Comparison of ENCODE assay signal across 8 cellular contexts in the genomic region with DNA sequence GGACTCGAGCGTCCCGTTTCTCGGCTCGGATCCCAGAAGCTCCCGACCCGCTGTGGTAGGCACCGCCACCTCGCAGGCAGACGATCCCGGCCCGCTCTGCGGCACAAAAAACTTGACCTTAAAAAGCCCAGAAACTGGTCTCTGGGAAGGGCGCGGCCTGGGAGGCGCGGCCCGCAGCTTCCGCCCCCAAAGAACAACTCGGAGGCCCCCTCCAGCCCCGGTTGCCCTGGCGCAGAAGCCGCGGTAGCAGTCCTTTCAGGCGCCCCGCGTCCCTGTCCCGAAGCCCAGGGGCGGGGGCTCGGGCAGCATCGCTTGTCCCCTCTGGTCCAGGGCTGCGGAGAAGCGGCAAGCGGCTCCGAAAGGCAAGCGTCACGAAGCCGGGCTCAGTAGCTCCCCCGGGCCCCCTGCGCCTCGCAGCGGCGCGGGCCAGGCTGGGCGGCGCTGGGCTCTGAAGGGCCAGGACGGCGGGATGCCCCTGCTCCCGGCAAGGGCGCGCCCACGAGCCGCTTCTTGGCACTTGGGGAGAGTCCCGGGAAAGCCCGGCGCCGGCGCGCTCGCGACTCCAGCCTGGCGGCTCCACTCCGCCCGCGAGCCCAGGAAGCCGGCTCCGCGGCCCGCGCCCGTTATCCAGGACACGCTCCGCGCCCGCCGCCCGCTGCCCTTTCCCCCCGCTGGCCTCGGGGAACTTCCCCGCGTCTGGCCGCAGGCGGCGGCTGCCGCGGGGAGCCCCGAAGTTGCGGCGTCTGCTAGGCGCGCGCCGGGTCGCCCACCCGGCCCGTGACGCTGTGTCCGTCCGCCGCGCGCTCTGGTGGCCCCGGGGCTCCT. TPM values are rescaled to one million over a fixed set of nuclear protein-coding genes. Genes with fewer than 3 reads are reported as not detected.
DNase-seq lines count a peak whose midpoint lies in the region; TF ChIP-seq lines count a peak whose summit lies in the region.

GCNT4 (minus strand) TSS at position 98 of the 825 bp plus-strand sequence. CDS start 22,521 bp downstream, outside the sequence.

- CTCF ChIA-PET in Calu3 (lab: Charles Lee) = interaction anchor here (0.7 to 1.8 kb wide), 2 partner anchors 103 to 118 kb away, joined by 7 read pairs; no protein-coding TSS in a partner anchor

- H3K27ac Mint-ChIP-seq in Calu3 (ENCODE audit: unreplicated experiment) = peak within 1 kb of the TSS; percentile 59
- H3K27ac Mint-ChIP-seq in endodermal cell = peak within 1 kb of the TSS; percentile 40

- no peaks in the 10 kb centered on the region for H3K9me3 ChIP-seq in endodermal cell (ENCODE audit: control insufficient read depth, low read length)
- no peaks in the 10 kb centered on the region for H3K9me3 ChIP-seq in mesodermal cell (ENCODE audit: control insufficient read depth, low read length)

- peak within 1 kb of the TSS; percentile 26 for H3K9ac ChIP-seq in endodermal cell (ENCODE audit: extremely low read depth, low read length, poor library complexity, severe bottlenecking)

- H3K4me3 Mint-ChIP-seq in Calu3 (ENCODE audit: low read depth, unreplicated experiment) (peak within 1 kb of the TSS; percentile 79), endodermal cell (peak within 1 kb of the TSS; percentile 69)

- peaks cover 23% of the 10 kb centered on the region for H3K27me3 ChIP-seq in endodermal cell (ENCODE audit: control insufficient read depth, insufficient read depth, low read length, poor library complexity, severe bottlenecking)

- TF ChIP-seq CTCF in Calu3 (IDR thresholded peaks at IDR 0.05; ENCODE audit: unreplicated experiment) (no peak), endodermal cell (conservative IDR thresholded peaks at IDR 0.05) (no peak)

- H3K9me3 Mint-ChIP-seq in Calu3 (ENCODE audit: low read depth, unreplicated experiment) (no peaks in the 10 kb centered on the region), endodermal cell (no peaks in the 10 kb centered on the region)

- H3K36me3 ChIP-seq in endodermal cell (ENCODE audit: control insufficient read depth, insufficient read depth, low read length) (no peaks in the 10 kb centered on the region), mesodermal cell (ENCODE audit: control insufficient read depth, insufficient read depth, low read length) (no peaks in the 10 kb centered on the region)

- DNase-seq in Calu3 (peak; percentile 60), HT1080 (ENCODE audit: low read depth) (peak; percentile 31), endodermal cell (peak; percentile 81), stromal cell of bone marrow (ENCODE audit: low read depth) (peak; percentile 16), SKM-1 treated with dmso at 0.1 percent for 144 hours (lab: John Stamatoyannopoulos, UW; ENCODE audit: unreplicated experiment) (no peak), GM19238 (ENCODE audit: insufficient read length, low spot score) (no peak)
- peak; percentile 10 to 14 for DNase-seq in activated CD4-positive, alpha-beta T cell treated with anti-CD3 and anti-CD28 coated beads, Interleukin-2, amount 50 U/mL, for 4 hours

- intact Hi-C loops in Calu3 (cut with micrococcal nuclease; ENCODE audit: unreplicated experiment) = loop anchor here (5.0 to 10.0 kb wide), 3 partner anchors 105 to 285 kb away; partner anchors contain the start of genes ANKRD31 and HMGCR

- WGBS in endodermal cell (ENCODE audit: insufficient coverage in 1 of 2, insufficient read length in 1 of 2), 2 experiments = 0 to 1% methylated on average over 31 to 103 of the region's 103 CpGs
- WGBS in mesodermal cell (ENCODE audit: insufficient coverage in 2 of 2), 2 experiments = 0% methylated on average over 78 to 79 of the region's 103 CpGs

- peaks cover 77% of the 10 kb centered on the region for H3K4me1 Mint-ChIP-seq in Calu3 (ENCODE audit: low read depth, unreplicated experiment)
- peaks cover 47% of the 10 kb centered on the region for H3K4me1 Mint-ChIP-seq in endodermal cell

- no peak within 1 kb of the TSS for H3K27ac ChIP-seq in endodermal cell (ENCODE audit: low read depth, low read length)
- H3K27ac ChIP-seq in mesodermal cell (ENCODE audit: low read depth, low read length, severe bottlenecking) = peak within 1 kb of the TSS; percentile 87

- no peaks in the 10 kb centered on the region for H3K27me3 Mint-ChIP-seq in Calu3 (ENCODE audit: unreplicated experiment)
- H3K27me3 Mint-ChIP-seq in endodermal cell (ENCODE audit: insufficient read depth) = peaks cover 36% of the 10 kb centered on the region

- H3K36me3 Mint-ChIP-seq in Calu3 (ENCODE audit: insufficient read depth, unreplicated experiment) (peaks cover 37% of the 10 kb centered on the region), endodermal cell (ENCODE audit: low read depth) (no peaks in the 10 kb centered on the region)

- H3K4me3 ChIP-seq in endodermal cell (ENCODE audit: low read length) = peak within 1 kb of the TSS; percentile 84
- H3K4me3 ChIP-seq in mesodermal cell (ENCODE audit: extremely low read depth, insufficient read depth, low read length, poor library complexity, severe bottlenecking) = peak within 1 kb of the TSS; percentile 73

- H3K4me1 ChIP-seq in endodermal cell (ENCODE audit: control insufficient read depth, insufficient read depth, low read length) (peaks cover 10% of the 10 kb centered on the region), mesodermal cell (ENCODE audit: control insufficient read depth, insufficient read depth, low read length, poor library complexity, severe bottlenecking) (peaks cover 47% of the 10 kb centered on the region)

- no TSS peak for BruUV-seq in Calu3 (replicated peaks; lab: Mats Ljungman, UMichigan)

RNA-seq across cellular contexts. Expression of gene GCNT4, which starts in this region (rescaled TPM):
- total RNA-seq in Calu3 (2022) (4.5 and 5.8 TPM in 2 replicates), endodermal cell (1 to 10 TPM; 2.5 to 4.2 TPM)
- total RNA-seq in HT1080 (2014; rRNA removed; shearing (Covaris generic)) = not detected in 2 replicates
- polyA plus RNA-seq in HT1080 (2015; cell fraction: cytosol; rRNA removed) = 0.03 TPM in 2 replicates
- 0.03 TPM in 1 of 2 replicates, not detected in the other for polyA plus RNA-seq in HT1080 (2015; cell fraction: nucleus; rRNA removed)
- polyA plus RNA-seq in endodermal cell (2013, experiment 1 of 2) = 0.89 TPM
- polyA plus RNA-seq in endodermal cell (2013, experiment 2 of 2) = 1.2 TPM
- polyA plus RNA-seq in mesodermal cell (2013, experiment 1 of 2) = 2.9 TPM
- polyA plus RNA-seq in mesodermal cell (2013, experiment 2 of 2) = 2.3 TPM

Comparison
In these comparisons a context has a peak if more than half of its experiments do, and no peak if none do; other contexts are left out.
1. Peak in DNase-seq in HT1080; RNA of the gene not detected or under 1 TPM.
2. DNase-seq: peak in Calu3 (single experiment), activated CD4-positive, alpha-beta T cell treated with anti-CD3 and anti-CD28 coated beads, Interleukin-2, amount 50 U/mL, for 4 hours (2 of 2), endodermal cell (single experiment) and stromal cell of bone marrow (single experiment); none in SKM-1 treated with dmso at 0.1 percent for 144 hours (single experiment) and GM19238 (single experiment).